Comparison of ENCODE assay signal across 11 cellular contexts in genomic region chr2:197292614-197293013, GRCh38. TPM values are rescaled to one million over a fixed set of nuclear protein-coding genes. Genes with fewer than 3 reads are reported as not detected.
DNase-seq lines count a peak whose midpoint lies in the region; ATAC-seq and TF ChIP-seq lines count a peak whose summit lies in the region.
"Had no signal": no experiment of that assay in that cellular context is flagged by ENCODE, and none has a peak within 500 bp of the region (broad histone marks: within the 10 kb centered on the region; RNA-seq: fewer than 3 reads in every experiment).

No MANE protein-coding gene starts in this region.

- peaks cover 32% of the 10 kb centered on the region for H3K36me3 Mint-ChIP-seq in activated naive CD4-positive, alpha-beta T cell treated with anti-CD3 and anti-CD28 coated beads for 36 hours (ENCODE audit: low read depth)
- peaks cover 30% of the 10 kb centered on the region for H3K36me3 Mint-ChIP-seq in activated naive CD8-positive, alpha-beta T cell treated with anti-CD3 and anti-CD28 coated beads, Interleukin-2, amount 50 U/mL, for 24 hours (ENCODE audit: low read depth)
- H3K36me3 Mint-ChIP-seq in mesothelial cell of epicardium: no peaks in the 10 kb centered on the region

- H3K27me3 ChIP-seq in stomach: no peaks in the 10 kb centered on the region
- H3K27me3 ChIP-seq: ovary had no signal

- TF ChIP-seq POLR2A in stomach (IDR thresholded peaks at IDR 0.05): no peak

- no peaks in the 10 kb centered on the region for H3K36me3 ChIP-seq in KOPT-K1 (ENCODE audit: insufficient read depth, low read length)
- H3K36me3 ChIP-seq in stomach: no peaks in the 10 kb centered on the region
- H3K36me3 ChIP-seq: ovary had no signal

- H3K9me3 ChIP-seq in KOPT-K1 (ENCODE audit: insufficient read depth, low read length, poor library complexity, severe bottlenecking): no peaks in the 10 kb centered on the region
- no peaks in the 10 kb centered on the region for H3K9me3 ChIP-seq in stomach
- H3K9me3 ChIP-seq: ovary had no signal

- H3K27me3 Mint-ChIP-seq in activated naive CD4-positive, alpha-beta T cell treated with anti-CD3 and anti-CD28 coated beads for 36 hours (ENCODE audit: low read depth): no peaks in the 10 kb centered on the region
- no peaks in the 10 kb centered on the region for H3K27me3 Mint-ChIP-seq in activated naive CD8-positive, alpha-beta T cell treated with anti-CD3 and anti-CD28 coated beads, Interleukin-2, amount 50 U/mL, for 24 hours
- no peaks in the 10 kb centered on the region for H3K27me3 Mint-ChIP-seq in mesothelial cell of epicardium (ENCODE audit: low read depth)

- peak overlapping the region; percentile 58 for H3K27ac ChIP-seq in KOPT-K1 (ENCODE audit: low read depth, low read length, poor library complexity, severe bottlenecking)
- H3K27ac ChIP-seq in stomach: peak overlapping the region in 4 of 5 donors; percentile 11 to 68 (median 54)
- H3K27ac ChIP-seq: ovary had no signal

- no peak for DNase-seq in activated naive CD4-positive, alpha-beta T cell treated with anti-CD3 and anti-CD28 coated beads for 36 hours
- DNase-seq in activated naive CD4-positive, alpha-beta T cell treated with anti-CD3 and anti-CD28 coated beads, Interleukin-2, amount 50 U/mL, for 16 hours: no peak
- DNase-seq in activated naive CD8-positive, alpha-beta T cell treated with anti-CD3 and anti-CD28 coated beads, Interleukin-2, amount 50 U/mL, for 24 hours: no peak
- DNase-seq in stomach: no peak
- no peak for DNase-seq in NCI-H146 (lab: John Stamatoyannopoulos, UW)
- DNase-seq in mesothelial cell of epicardium (ENCODE audit: low spot score in 2 of 2, unreplicated experiment in 2 of 2): no peak
- DNase-seq in islet precursor cell: no peak
- DNase-seq: amniotic stem cell, ovary had no signal

- TF ChIP-seq EP300 in stomach (IDR thresholded peaks at IDR 0.05): no peak

- intact Hi-C loops in activated naive CD4-positive, alpha-beta T cell treated with anti-CD3 and anti-CD28 coated beads for 36 hours (cut with micrococcal nuclease): loop anchor here (1.0 to 2.0 kb wide), 4 partner anchors 12 to 36 kb away; no protein-coding TSS in a partner anchor
- intact Hi-C loops in stomach (cut with DNase I; ENCODE audit: low total_unique reads): no loop called here

- H3K4me1 ChIP-seq in stomach: peaks cover 0 to 44% (median 14%) of the 10 kb centered on the region in 4 donors

- CTCF ChIA-PET in activated naive CD4-positive, alpha-beta T cell treated with anti-CD3 and anti-CD28 coated beads for 36 hours (lab: Charles Lee): interaction anchor here (1.2 to 5.1 kb wide), 2 partner anchors 12 to 36 kb away, joined by 5 to 20 read pairs; no protein-coding TSS in a partner anchor

- no peak for ATAC-seq in activated naive CD8-positive, alpha-beta T cell treated with anti-CD3 and anti-CD28 coated beads, Interleukin-2, amount 50 U/mL, for 24 hours
- ATAC-seq: esophagus mucosa had no signal

- WGBS in stomach, 5 donors: 85 to 95% (median 89%) methylated on average over 2 of the region's 2 CpGs

- TF ChIP-seq CTCF in stomach (IDR thresholded peaks at IDR 0.05): no peak
- no peak for TF ChIP-seq CTCF in mesothelial cell of epicardium (IDR thresholded peaks at IDR 0.05; ENCODE audit: unreplicated experiment)

- peak overlapping the region; percentile 57 for H3K4me3 Mint-ChIP-seq in activated naive CD4-positive, alpha-beta T cell treated with anti-CD3 and anti-CD28 coated beads for 36 hours
- H3K4me3 Mint-ChIP-seq in activated naive CD8-positive, alpha-beta T cell treated with anti-CD3 and anti-CD28 coated beads, Interleukin-2, amount 50 U/mL, for 24 hours: peak overlapping the region; percentile 84
- H3K4me3 Mint-ChIP-seq in mesothelial cell of epicardium: no peak overlapping the region

- H3K27ac Mint-ChIP-seq in activated naive CD4-positive, alpha-beta T cell treated with anti-CD3 and anti-CD28 coated beads for 36 hours: peak overlapping the region; percentile 92
- peak overlapping the region; percentile 97 for H3K27ac Mint-ChIP-seq in activated naive CD8-positive, alpha-beta T cell treated with anti-CD3 and anti-CD28 coated beads, Interleukin-2, amount 50 U/mL, for 24 hours
- no peak overlapping the region for H3K27ac Mint-ChIP-seq in mesothelial cell of epicardium

- H3K4me3 ChIP-seq in stomach: no peak overlapping the region
- H3K4me3 ChIP-seq: ovary had no signal

- H3K9me3 Mint-ChIP-seq in activated naive CD4-positive, alpha-beta T cell treated with anti-CD3 and anti-CD28 coated beads for 36 hours: peaks cover 2% of the 10 kb centered on the region
- H3K9me3 Mint-ChIP-seq in activated naive CD8-positive, alpha-beta T cell treated with anti-CD3 and anti-CD28 coated beads, Interleukin-2, amount 50 U/mL, for 24 hours: peaks cover 4% of the 10 kb centered on the region
- peaks cover 16% of the 10 kb centered on the region for H3K9me3 Mint-ChIP-seq in mesothelial cell of epicardium

- H3K4me1 Mint-ChIP-seq in activated naive CD4-positive, alpha-beta T cell treated with anti-CD3 and anti-CD28 coated beads for 36 hours (ENCODE audit: low read depth): peaks cover 86% of the 10 kb centered on the region
- peaks cover 93% of the 10 kb centered on the region for H3K4me1 Mint-ChIP-seq in activated naive CD8-positive, alpha-beta T cell treated with anti-CD3 and anti-CD28 coated beads, Interleukin-2, amount 50 U/mL, for 24 hours
- H3K4me1 Mint-ChIP-seq in mesothelial cell of epicardium: peaks cover 2% of the 10 kb centered on the region

RNA-seq across cellular contexts. Expression of gene ANKRD44, which starts 18.0 kb away (rescaled TPM):
- 100 to 1,000 TPM in 1 of 2 experiments, 10 to 100 TPM in 1; 87.8 to 101 TPM for total RNA-seq in activated naive CD4-positive, alpha-beta T cell treated with anti-CD3 and anti-CD28 coated beads for 36 hours
- total RNA-seq in stomach (10 to 100 TPM in 4 of 5 donors, 1 to 10 TPM in 1; 1.2 to 58.4 (median 24.6) TPM), mesothelial cell of epicardium (7.7 to 10.8 TPM (median 10.4 TPM) in 3 replicates)
- polyA plus RNA-seq in stomach: 1 to 10 TPM; 1.2 to 2.3 (median 1.8) TPM
